In the genomic region with DNA sequence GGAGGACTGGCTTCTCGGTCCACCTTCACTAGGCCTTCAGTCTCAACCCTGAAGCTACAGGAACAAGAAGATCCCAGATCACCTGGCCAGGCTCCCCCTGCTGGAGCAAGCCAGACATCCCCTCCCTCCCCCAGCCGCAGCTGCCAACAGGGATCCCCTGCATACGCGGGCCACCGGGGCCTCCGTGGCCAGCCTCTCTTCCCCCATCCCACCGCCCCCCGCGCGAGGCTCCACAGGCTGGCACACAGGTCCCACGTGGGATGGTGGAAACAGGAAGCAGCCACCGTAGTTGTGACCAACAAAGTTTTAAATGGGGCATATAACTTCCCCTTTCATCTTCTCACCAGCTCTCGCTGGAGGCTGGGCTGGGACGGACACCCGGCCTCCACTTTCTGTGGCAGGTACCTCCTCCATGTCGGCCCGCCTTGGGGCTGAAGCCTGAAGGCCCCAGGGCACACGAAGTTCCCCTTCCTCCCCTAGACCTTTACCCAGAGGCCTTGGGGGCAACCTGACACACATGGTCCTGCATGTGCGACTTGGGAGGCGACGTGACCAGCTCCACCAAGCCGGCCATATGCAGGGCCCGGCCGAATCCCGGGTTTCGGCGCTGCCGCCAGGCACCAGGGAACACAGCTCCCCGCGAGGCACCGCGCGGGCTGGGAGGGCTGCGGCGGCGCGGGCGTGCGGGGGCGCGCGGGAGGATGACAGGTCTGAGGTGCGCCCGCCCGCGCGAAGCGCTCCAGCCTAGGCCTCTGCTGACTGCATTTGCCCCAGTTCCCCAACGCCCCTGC, we compare ENCODE assay signal across 1 cellular context.
TF ChIP-seq lines count a peak whose summit lies in the region.

No MANE protein-coding gene starts in this region.

TF ChIP-seq in HEK293, 187 proteins besides CTCF, POLR2A, EP300 and RAD21 (continued from another document):
- TF ChIP-seq TSHZ1 (tag by site-specific recombination; IDR thresholded peaks at IDR 0.05; ENCODE audit: borderline replicate concordance) (no peak), GLI4 (tag by site-specific recombination; IDR thresholded peaks at IDR 0.05) (no peak), ZFP69B (tag by site-specific recombination; IDR thresholded peaks at IDR 0.05) (no peak), ZNF558 (tag by site-specific recombination; IDR thresholded peaks at IDR 0.05) (no peak), ZNF280C (tag by site-specific recombination; IDR thresholded peaks at IDR 0.05) (no peak), ZBTB20 (tag by site-specific recombination; IDR thresholded peaks at IDR 0.05) (peak; percentile 47; the same call in 1 of the 2 replicates), ZNF645 (tag by site-specific recombination; IDR thresholded peaks at IDR 0.05) (no peak), ZNF777 (tag by site-specific recombination; IDR thresholded peaks at IDR 0.05; ENCODE audit: borderline replicate concordance) (no peak), ZNF544 (tag by site-specific recombination; IDR thresholded peaks at IDR 0.05) (no peak), SETDB1 (IDR thresholded peaks at IDR 0.05; ENCODE audit: insufficient read length, low read length) (no peak), ZNF2 (tag by site-specific recombination; IDR thresholded peaks at IDR 0.05) (0 out of 2 replicates have a peak, but pooled peaks have one; percentile 25), ZNF621 (tag by site-specific recombination; IDR thresholded peaks at IDR 0.05) (no peak), ZBTB21 (tag by site-specific recombination; IDR thresholded peaks at IDR 0.05) (no peak), ZNF529 (tag by site-specific recombination; IDR thresholded peaks at IDR 0.05; ENCODE audit: insufficient replicate concordance) (no peak), ZNF521 (tag by site-specific recombination; IDR thresholded peaks at IDR 0.05) (no peak), SCRT2 (tag by site-specific recombination; IDR thresholded peaks at IDR 0.05) (peak; percentile 60), ZNF629 (tag by site-specific recombination; IDR thresholded peaks at IDR 0.05) (no peak), PRDM6 (tag by site-specific recombination; IDR thresholded peaks at IDR 0.05) (no peak), ZNF473 (tag by site-specific recombination; IDR thresholded peaks at IDR 0.05) (no peak), ZNF555 (tag by site-specific recombination; conservative IDR thresholded peaks at IDR 0.05) (no peak), SALL2 (tag by site-specific recombination; IDR thresholded peaks at IDR 0.05; ENCODE audit: borderline replicate concordance) (no peak), ZNF76 (tag by site-specific recombination; IDR thresholded peaks at IDR 0.05; ENCODE audit: borderline replicate concordance, low read depth) (peak; percentile 62), ZNF513 (tag by site-specific recombination; IDR thresholded peaks at IDR 0.05) (no peak), ZNF132 (tag by site-specific recombination; IDR thresholded peaks at IDR 0.05; ENCODE audit: borderline replicate concordance) (no peak), ZNF146 (tag by site-specific recombination; IDR thresholded peaks at IDR 0.05) (no peak)
- TF ChIP-seq, protein P1, sequence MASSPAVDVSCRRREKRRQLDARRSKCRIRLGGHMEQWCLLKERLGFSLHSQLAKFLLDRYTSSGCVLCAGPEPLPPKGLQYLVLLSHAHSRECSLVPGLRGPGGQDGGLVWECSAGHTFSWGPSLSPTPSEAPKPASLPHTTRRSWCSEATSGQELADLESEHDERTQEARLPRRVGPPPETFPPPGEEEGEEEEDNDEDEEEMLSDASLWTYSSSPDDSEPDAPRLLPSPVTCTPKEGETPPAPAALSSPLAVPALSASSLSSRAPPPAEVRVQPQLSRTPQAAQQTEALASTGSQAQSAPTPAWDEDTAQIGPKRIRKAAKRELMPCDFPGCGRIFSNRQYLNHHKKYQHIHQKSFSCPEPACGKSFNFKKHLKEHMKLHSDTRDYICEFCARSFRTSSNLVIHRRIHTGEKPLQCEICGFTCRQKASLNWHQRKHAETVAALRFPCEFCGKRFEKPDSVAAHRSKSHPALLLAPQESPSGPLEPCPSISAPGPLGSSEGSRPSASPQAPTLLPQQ (tag by site-specific recombination; IDR thresholded peaks at IDR 0.05): no peak
- TF ChIP-seq, protein P2, sequence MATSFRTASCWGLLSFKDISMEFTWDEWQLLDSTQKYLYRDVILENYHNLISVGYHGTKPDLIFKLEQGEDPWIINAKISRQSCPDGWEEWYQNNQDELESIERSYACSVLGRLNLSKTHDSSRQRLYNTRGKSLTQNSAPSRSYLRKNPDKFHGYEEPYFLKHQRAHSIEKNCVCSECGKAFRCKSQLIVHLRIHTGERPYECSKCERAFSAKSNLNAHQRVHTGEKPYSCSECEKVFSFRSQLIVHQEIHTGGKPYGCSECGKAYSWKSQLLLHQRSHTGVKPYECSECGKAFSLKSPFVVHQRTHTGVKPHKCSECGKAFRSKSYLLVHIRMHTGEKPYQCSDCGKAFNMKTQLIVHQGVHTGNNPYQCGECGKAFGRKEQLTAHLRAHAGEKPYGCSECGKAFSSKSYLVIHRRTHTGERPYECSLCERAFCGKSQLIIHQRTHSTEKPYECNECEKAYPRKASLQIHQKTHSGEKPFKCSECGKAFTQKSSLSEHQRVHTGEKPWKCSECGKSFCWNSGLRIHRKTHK (tag by site-specific recombination; IDR thresholded peaks at IDR 0.05): no peak
TF ChIP-seq in HEK293: peak in this region for 26.
